Comparison of ENCODE assay signal across 1 cellular context in genomic region chr2:171216631-171217030, GRCh38.
TF ChIP-seq lines count a peak whose summit lies in the region.

No MANE protein-coding gene starts in this region.

TF ChIP-seq in H1, 55 proteins besides CTCF, POLR2A, EP300 and RAD21:
- no peak for TF ChIP-seq EZH2 (IDR thresholded peaks at IDR 0.05; ENCODE audit: low read depth, low read length, severe bottlenecking)
- no peak for TF ChIP-seq YY1 (IDR thresholded peaks at IDR 0.05; ENCODE audit: low read depth, low read length)
- no peak for TF ChIP-seq NRF1 (IDR thresholded peaks at IDR 0.05; ENCODE audit: low read depth, low read length)
- no peak for TF ChIP-seq RXRA (IDR thresholded peaks at IDR 0.05; ENCODE audit: insufficient read depth, low read depth, low read length)
- TF ChIP-seq RFX5 (IDR thresholded peaks at IDR 0.05; ENCODE audit: borderline replicate concordance, low read depth, low read length): no peak
- TF ChIP-seq KDM4A (IDR thresholded peaks at IDR 0.05; ENCODE audit: low read depth, low read length, severe bottlenecking): no peak
- no peak for TF ChIP-seq BCL11A (IDR thresholded peaks at IDR 0.05; ENCODE audit: low read depth in 2 of 2, low read length in 2 of 2)
- TF ChIP-seq POLR2AphosphoS5 (IDR thresholded peaks at IDR 0.05; ENCODE audit: low read depth, low read length): no peak
- TF ChIP-seq E2F6 (IDR thresholded peaks at IDR 0.05): no peak
- no peak for TF ChIP-seq TAF7 (optimal IDR thresholded peaks at IDR 0.05; ENCODE audit: borderline replicate concordance, low read depth, low read length)
- no peak for TF ChIP-seq SP1 (IDR thresholded peaks at IDR 0.05; ENCODE audit: low read depth, low read length)
- TF ChIP-seq SIX5 (IDR thresholded peaks at IDR 0.05; ENCODE audit: low read depth, low read length): no peak
- TF ChIP-seq, protein P1, sequence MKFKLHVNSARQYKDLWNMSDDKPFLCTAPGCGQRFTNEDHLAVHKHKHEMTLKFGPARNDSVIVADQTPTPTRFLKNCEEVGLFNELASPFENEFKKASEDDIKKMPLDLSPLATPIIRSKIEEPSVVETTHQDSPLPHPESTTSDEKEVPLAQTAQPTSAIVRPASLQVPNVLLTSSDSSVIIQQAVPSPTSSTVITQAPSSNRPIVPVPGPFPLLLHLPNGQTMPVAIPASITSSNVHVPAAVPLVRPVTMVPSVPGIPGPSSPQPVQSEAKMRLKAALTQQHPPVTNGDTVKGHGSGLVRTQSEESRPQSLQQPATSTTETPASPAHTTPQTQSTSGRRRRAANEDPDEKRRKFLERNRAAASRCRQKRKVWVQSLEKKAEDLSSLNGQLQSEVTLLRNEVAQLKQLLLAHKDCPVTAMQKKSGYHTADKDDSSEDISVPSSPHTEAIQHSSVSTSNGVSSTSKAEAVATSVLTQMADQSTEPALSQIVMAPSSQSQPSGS (IDR thresholded peaks at IDR 0.05; ENCODE audit: low read length): no peak
- TF ChIP-seq, protein P2, sequence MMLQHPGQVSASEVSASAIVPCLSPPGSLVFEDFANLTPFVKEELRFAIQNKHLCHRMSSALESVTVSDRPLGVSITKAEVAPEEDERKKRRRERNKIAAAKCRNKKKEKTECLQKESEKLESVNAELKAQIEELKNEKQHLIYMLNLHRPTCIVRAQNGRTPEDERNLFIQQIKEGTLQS (IDR thresholded peaks at IDR 0.05; ENCODE audit: insufficient read depth, low read depth, low read length): no peak
- TF ChIP-seq, protein P3, sequence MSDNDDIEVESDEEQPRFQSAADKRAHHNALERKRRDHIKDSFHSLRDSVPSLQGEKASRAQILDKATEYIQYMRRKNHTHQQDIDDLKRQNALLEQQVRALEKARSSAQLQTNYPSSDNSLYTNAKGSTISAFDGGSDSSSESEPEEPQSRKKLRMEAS (IDR thresholded peaks at IDR 0.05): no peak
- no peak for TF ChIP-seq TAF1 (IDR thresholded peaks at IDR 0.05; ENCODE audit: low read depth, low read length)
- TF ChIP-seq ZNF274 (IDR thresholded peaks at IDR 0.05; ENCODE audit: borderline replicate concordance, extremely low read depth, low read length): no peak
- no peak for TF ChIP-seq SUZ12 (IDR thresholded peaks at IDR 0.05; ENCODE audit: low read length)
- no peak for TF ChIP-seq SIRT6 (IDR thresholded peaks at IDR 0.05; ENCODE audit: low read length)
- TF ChIP-seq, protein P4, sequence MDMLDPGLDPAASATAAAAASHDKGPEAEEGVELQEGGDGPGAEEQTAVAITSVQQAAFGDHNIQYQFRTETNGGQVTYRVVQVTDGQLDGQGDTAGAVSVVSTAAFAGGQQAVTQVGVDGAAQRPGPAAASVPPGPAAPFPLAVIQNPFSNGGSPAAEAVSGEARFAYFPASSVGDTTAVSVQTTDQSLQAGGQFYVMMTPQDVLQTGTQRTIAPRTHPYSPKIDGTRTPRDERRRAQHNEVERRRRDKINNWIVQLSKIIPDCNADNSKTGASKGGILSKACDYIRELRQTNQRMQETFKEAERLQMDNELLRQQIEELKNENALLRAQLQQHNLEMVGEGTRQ (IDR thresholded peaks at IDR 0.05; ENCODE audit: low read length): no peak
